Comparison of ENCODE assay signal across 15 cellular contexts in genomic region chr21:36325373-36326010, GRCh38. TPM values are rescaled to one million over a fixed set of nuclear protein-coding genes. Genes with fewer than 3 reads are reported as not detected.
A peak's percentile ranks its signal among the peaks of the same experiment; 100 is the strongest.
DNase-seq lines count a peak whose midpoint lies in the region; ATAC-seq and TF ChIP-seq lines count a peak whose summit lies in the region.
"Had no signal": no experiment of that assay in that cellular context is flagged by ENCODE, and none has a peak within 500 bp of the region (broad histone marks: within the 10 kb centered on the region; RNA-seq: fewer than 3 reads in every experiment).

No MANE protein-coding gene starts in this region.

- no peak for DNase-seq in CD4-positive, alpha-beta T cell
- peak; percentile 54 for DNase-seq in dermis blood vessel endothelial cell
- DNase-seq in myocyte (ENCODE audit: low read depth): peak; percentile 30
- DNase-seq in activated CD4-positive, CD25-positive, alpha-beta regulatory T cell (lab: John Stamatoyannopoulos, UW): no peak
- no peak for DNase-seq in Kasumi-1 (lab: John Stamatoyannopoulos, UW)
- no peak for DNase-seq in CD8-positive, alpha-beta memory T cell
- DNase-seq in NCI-H524 (lab: John Stamatoyannopoulos, UW): no peak
- DNase-seq: activated CD4-positive, alpha-beta T cell treated with anti-CD3 and anti-CD28 coated beads, Interleukin-2, amount 10 ng/mL, durations not matched to agents 24 days and 14 days; brain microvascular endothelial cell; hypothalamus; NCI-H1092; stimulated activated CD4-positive, alpha-beta T cell treated with anti-CD3 and anti-CD28 coated beads, Interleukin-1b, Interleukin-23, amount 100 ng/mL, for 48 hours had no signal

- peaks cover 11% of the 10 kb centered on the region; the same call in 1 of the 2 replicates for H3F3A ChIP-seq in Loucy (ENCODE audit: low read depth)

- CTCF ChIA-PET in CD4-positive, alpha-beta T cell (lab: Charles Lee): no interaction called here
- CTCF ChIA-PET in CD8-positive, alpha-beta memory T cell (lab: Charles Lee): no interaction called here

- H3K79me2 ChIP-seq in Loucy (ENCODE audit: insufficient read depth, low read length): peaks cover 100% of the 10 kb centered on the region

- no peak for ATAC-seq in CD4-positive, alpha-beta T cell (ENCODE audit: poor library complexity)
- ATAC-seq: activated T-helper 17 cell treated with anti-CD3 and anti-CD28 coated beads, Interleukin-2, amount 50 U/mL, for 72 hours had no signal

- H3K4me1 Mint-ChIP-seq in CD4-positive, alpha-beta T cell (ENCODE audit: low read depth): peaks cover 51% of the 10 kb centered on the region
- H3K4me1 Mint-ChIP-seq in CD8-positive, alpha-beta memory T cell: peaks cover 47 to 81% (median 56%) of the 10 kb centered on the region in 3 donors

- no peaks in the 10 kb centered on the region for H3K27me3 ChIP-seq in CD4-positive, alpha-beta T cell (ENCODE audit: control insufficient read depth, insufficient read depth, low read length)
- H3K27me3 ChIP-seq in Loucy (ENCODE audit: insufficient read depth, low read length, poor library complexity, severe bottlenecking): no peaks in the 10 kb centered on the region
- no peaks in the 10 kb centered on the region for H3K27me3 ChIP-seq in CD8-positive, alpha-beta memory T cell (ENCODE audit: insufficient read depth, low read length, poor library complexity, severe bottlenecking)
- H3K27me3 ChIP-seq: BLaER1 treated with 17β-estradiol and CSF1 and Interleukin-3, amounts not matched to agents 10 nM and 100 nM; brain microvascular endothelial cell had no signal

- H3K4me3 Mint-ChIP-seq in CD4-positive, alpha-beta T cell: no peak overlapping the region
- no peak overlapping the region for H3K4me3 Mint-ChIP-seq in CD8-positive, alpha-beta memory T cell
- H3K4me3 Mint-ChIP-seq: activated CD4-positive, alpha-beta T cell treated with anti-CD3 and anti-CD28 coated beads, Interleukin-2, amount 10 ng/mL, durations not matched to agents 24 days and 14 days; activated T-helper 17 cell treated with anti-CD3 and anti-CD28 coated beads, Interleukin-2, amount 50 U/mL, for 72 hours had no signal

- H3K27me3 Mint-ChIP-seq in CD4-positive, alpha-beta T cell: no peaks in the 10 kb centered on the region
- H3K27me3 Mint-ChIP-seq in CD8-positive, alpha-beta memory T cell: no peaks in the 10 kb centered on the region
- H3K27me3 Mint-ChIP-seq: activated CD4-positive, alpha-beta T cell treated with anti-CD3 and anti-CD28 coated beads, Interleukin-2, amount 10 ng/mL, durations not matched to agents 24 days and 14 days; activated T-helper 17 cell treated with anti-CD3 and anti-CD28 coated beads, Interleukin-2, amount 50 U/mL, for 72 hours had no signal

- POLR2A ChIA-PET in CD4-positive, alpha-beta T cell (lab: Charles Lee): interaction anchor here (7.7 kb wide), 1 partner anchor 36 kb away, joined by 291 read pairs; no protein-coding TSS in a partner anchor
- POLR2A ChIA-PET in CD8-positive, alpha-beta memory T cell (lab: Charles Lee): no interaction called here

- H3K9me2 ChIP-seq in Loucy (replicated peaks; ENCODE audit: low read depth, low read length): no peaks in the 10 kb centered on the region

- H3K36me3 Mint-ChIP-seq in CD4-positive, alpha-beta T cell (ENCODE audit: low read depth): peaks cover 67% of the 10 kb centered on the region
- peaks cover 0 to 55% (median 5%) of the 10 kb centered on the region in 3 donors for H3K36me3 Mint-ChIP-seq in CD8-positive, alpha-beta memory T cell

- no peak overlapping the region for H3K9ac ChIP-seq in Loucy (ENCODE audit: low read depth, low read length, poor library complexity, severe bottlenecking)
- H3K9ac ChIP-seq: BLaER1 treated with 17β-estradiol and CSF1 and Interleukin-3, amounts not matched to agents 10 nM and 100 nM had no signal

- peaks cover 49% of the 10 kb centered on the region for H3K4me1 ChIP-seq in Loucy (ENCODE audit: insufficient read depth, low read length, poor library complexity, severe bottlenecking)
- peaks cover 35% of the 10 kb centered on the region for H3K4me1 ChIP-seq in CD8-positive, alpha-beta memory T cell (ENCODE audit: insufficient read depth, low read length)

- H3K9me3 Mint-ChIP-seq in CD4-positive, alpha-beta T cell: no peaks in the 10 kb centered on the region
- no peaks in the 10 kb centered on the region for H3K9me3 Mint-ChIP-seq in CD8-positive, alpha-beta memory T cell
- H3K9me3 Mint-ChIP-seq: activated CD4-positive, alpha-beta T cell treated with anti-CD3 and anti-CD28 coated beads, Interleukin-2, amount 10 ng/mL, durations not matched to agents 24 days and 14 days; activated T-helper 17 cell treated with anti-CD3 and anti-CD28 coated beads, Interleukin-2, amount 50 U/mL, for 72 hours had no signal

- H4K20me1 ChIP-seq in Loucy (ENCODE audit: insufficient read depth, low read length, poor library complexity, severe bottlenecking): peaks cover 45% of the 10 kb centered on the region

- peak overlapping the region; percentile 10 for H3K4me3 ChIP-seq in Loucy (ENCODE audit: low read length, poor library complexity, severe bottlenecking)
- H3K4me3 ChIP-seq in CD8-positive, alpha-beta memory T cell (ENCODE audit: low read length): no peak overlapping the region
- H3K4me3 ChIP-seq: BLaER1 treated with 17β-estradiol and CSF1 and Interleukin-3, amounts not matched to agents 10 nM and 100 nM had no signal

- intact Hi-C loops in CD4-positive, alpha-beta T cell (cut with DNase I, micrococcal nuclease): no loop called here

- no peaks in the 10 kb centered on the region for H3K9me3 ChIP-seq in CD4-positive, alpha-beta T cell (ENCODE audit: control insufficient read depth, low read length)
- H3K9me3 ChIP-seq in Loucy (ENCODE audit: insufficient read depth, low read depth, low read length): no peaks in the 10 kb centered on the region
- no peaks in the 10 kb centered on the region for H3K9me3 ChIP-seq in CD8-positive, alpha-beta memory T cell (ENCODE audit: low read length)
- H3K9me3 ChIP-seq: BLaER1 treated with 17β-estradiol and CSF1 and Interleukin-3, amounts not matched to agents 10 nM and 100 nM had no signal

- no peak overlapping the region for H3K27ac ChIP-seq in CD4-positive, alpha-beta T cell (ENCODE audit: low read depth, low read length)
- no peak overlapping the region for H3K27ac ChIP-seq in CD8-positive, alpha-beta memory T cell (ENCODE audit: low read depth, low read length)
- H3K27ac ChIP-seq: BLaER1 treated with 17β-estradiol and CSF1 and Interleukin-3, amounts not matched to agents 10 nM and 100 nM; brain microvascular endothelial cell had no signal

- no peak overlapping the region for H2AFZ ChIP-seq in Loucy (ENCODE audit: low read length)

- no peak for TF ChIP-seq CTCF in CD4-positive, alpha-beta T cell (IDR thresholded peaks at IDR 0.05)
- TF ChIP-seq CTCF in Loucy (conservative IDR thresholded peaks at IDR 0.05; ENCODE audit: low read length): no peak

- peak overlapping the region; percentile 33 for H3K27ac Mint-ChIP-seq in CD4-positive, alpha-beta T cell
- H3K27ac Mint-ChIP-seq in CD8-positive, alpha-beta memory T cell: peak overlapping the region in 1 of 8 donors; percentile 61
- H3K27ac Mint-ChIP-seq: activated CD4-positive, alpha-beta T cell treated with anti-CD3 and anti-CD28 coated beads, Interleukin-2, amount 10 ng/mL, durations not matched to agents 24 days and 14 days; activated T-helper 17 cell treated with anti-CD3 and anti-CD28 coated beads, Interleukin-2, amount 50 U/mL, for 72 hours had no signal

- no peaks in the 10 kb centered on the region; the same call in 1 of the 2 replicates for H3K36me3 ChIP-seq in Loucy (ENCODE audit: insufficient read depth, low read length)
- H3K36me3 ChIP-seq in CD8-positive, alpha-beta memory T cell (ENCODE audit: insufficient read depth, low read length): peaks cover 3% of the 10 kb centered on the region

- peak overlapping the region; percentile 34 for H3K4me2 ChIP-seq in Loucy (ENCODE audit: low read depth, low read length, poor library complexity, severe bottlenecking)

RNA-seq across cellular contexts. Expression of gene MORC3, which starts 5.5 kb away (rescaled TPM):
- 10 to 100 TPM; 70.2 to 71.0 TPM for total RNA-seq in CD4-positive, alpha-beta T cell
- total RNA-seq in dermis blood vessel endothelial cell (46.6 and 49.4 TPM in 2 replicates), myocyte (31.5 and 37.0 TPM in 2 replicates)
- 7.7 TPM for polyA plus RNA-seq in myocyte (2012)
- 10 to 100 TPM; 19.6 to 23.0 TPM for total RNA-seq in CD8-positive, alpha-beta memory T cell
- polyA plus RNA-seq in CD8-positive, alpha-beta memory T cell: 32.2 TPM

RNA-seq across cellular contexts. Expression of gene CHAF1B, which starts 59.7 kb away (rescaled TPM):
- total RNA-seq in CD4-positive, alpha-beta T cell: 1 to 10 TPM; 4.5 to 4.8 TPM
- total RNA-seq in dermis blood vessel endothelial cell (2.2 and 5.8 TPM in 2 replicates), myocyte (0.67 and 1.3 TPM in 2 replicates)
- 0.88 TPM for polyA plus RNA-seq in myocyte (2012)
- total RNA-seq in CD8-positive, alpha-beta memory T cell: 10 to 100 TPM; 30.6 to 30.8 TPM
- polyA plus RNA-seq in CD8-positive, alpha-beta memory T cell: 2.4 TPM

Comparison
In these comparisons a context has a peak if more than half of its experiments do, and no peak if none do; other contexts are left out.
1. DNase-seq: peak in dermis blood vessel endothelial cell (single experiment) and myocyte (single experiment); none in CD4-positive, alpha-beta T cell (0 of 10), activated CD4-positive, CD25-positive, alpha-beta regulatory T cell (0 of 4), Kasumi-1 (0 of 2), CD8-positive, alpha-beta memory T cell (0 of 5) and NCI-H524 (0 of 2).